In the genomic region with DNA sequence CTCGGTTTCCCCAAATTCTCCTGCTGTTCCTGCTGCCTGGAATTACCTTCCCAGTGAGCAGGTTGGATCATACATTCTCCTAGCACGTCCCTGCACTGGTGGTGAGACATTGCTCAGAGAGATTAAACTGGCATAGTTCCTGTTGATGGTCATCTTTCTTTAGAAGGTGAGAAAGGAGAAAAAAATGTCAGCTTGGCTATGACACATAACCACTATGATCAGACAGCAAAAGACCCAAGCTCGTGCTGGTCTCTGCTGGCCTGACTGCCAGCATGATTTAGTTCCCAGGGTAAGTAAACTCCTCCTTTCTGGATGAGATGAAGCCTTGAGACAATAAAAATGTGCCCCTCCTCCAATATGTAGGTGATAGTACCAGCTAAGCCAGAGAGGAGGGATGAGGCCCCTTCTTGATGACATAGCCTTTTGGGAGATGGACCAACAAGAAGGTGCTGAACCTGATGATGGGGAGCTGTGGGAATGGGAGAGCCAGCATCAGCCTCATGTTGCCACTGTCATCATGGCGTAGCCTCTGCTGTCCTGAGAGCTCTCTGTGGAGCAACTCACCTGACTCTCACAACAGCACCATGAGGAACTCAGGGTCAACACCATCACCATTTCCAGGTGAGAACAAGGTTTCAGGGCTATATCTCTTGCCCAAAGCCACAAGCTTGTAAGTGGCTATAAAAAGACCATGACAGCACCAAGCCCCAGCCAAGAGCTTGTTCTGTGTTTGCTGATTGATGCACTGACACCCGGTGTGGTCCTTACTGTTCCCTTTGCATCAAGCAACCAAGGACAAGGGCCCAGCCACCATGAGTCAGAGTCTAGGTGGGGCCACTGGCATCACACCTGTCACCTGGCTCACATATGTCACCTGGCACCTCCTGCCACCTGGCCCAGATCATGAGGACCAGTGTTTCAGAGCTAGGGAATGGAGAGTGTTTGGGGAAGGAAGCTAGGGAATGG, we compare ENCODE assay signal across 10 cellular contexts.
A peak's percentile ranks its signal among the peaks of the same experiment; 100 is the strongest.
DNase-seq lines count a peak whose midpoint lies in the region; TF ChIP-seq lines count a peak whose summit lies in the region.
"Had no signal": no experiment of that assay in that cellular context is flagged by ENCODE, and none has a peak within 500 bp of the region (broad histone marks: within the 10 kb centered on the region; RNA-seq: fewer than 3 reads in every experiment).

No MANE protein-coding gene starts in this region.

- H3K9me3 ChIP-seq in spleen = no peaks in the 10 kb centered on the region

- DNase-seq in HK-2 (ENCODE audit: unreplicated experiment) = peak; percentile 24
- peak; percentile 86 for DNase-seq in amniotic epithelial cell (ENCODE audit: low read depth)
- peak; percentile 68 for DNase-seq in cardiac septum (ENCODE audit: low spot score)
- peak; percentile 16 for DNase-seq in spleen
- no peak for DNase-seq in GM13977 (ENCODE audit: low spot score)
- no peak for DNase-seq in NCI-H1694 treated with DMSO at 0.1 percent for 48 hours (lab: John Stamatoyannopoulos, UW)
- DNase-seq in globus pallidus (ENCODE audit: low spot score) = no peak
- DNase-seq: glutamatergic neuron; NCI-H446 treated with DMSO at 0.1 percent for 48 hours; stimulated activated CD4-positive, alpha-beta T cell treated with anti-CD3 and anti-CD28 coated beads, Interleukin-1b, Interleukin-23, amount 100 ng/mL, for 48 hours had no signal

- TF ChIP-seq POLR2A in spleen (IDR thresholded peaks at IDR 0.05) = no peak

- H3K36me3 ChIP-seq in spleen = no peaks in the 10 kb centered on the region

- peaks cover 0 to 63% (median 0%) of the 10 kb centered on the region in 7 donors for H3K27me3 ChIP-seq in spleen (replicated peaks in 1 of 7)

- in situ Hi-C loops in GM13977 (cut with MboI; ENCODE audit: low pct_unique_long_range_greater_than_20kb, low sequenced_read_pairs, unreplicated experiment) = no loop called here

- 63 to 75% (median 69%) methylated on average over 5 of the region's 5 CpGs for WGBS in spleen, 5 donors

- intact Hi-C loops in cardiac septum (cut with DNase I) (loop anchor here (5.0 kb wide), 2 partner anchors 141 to 179 kb away; no protein-coding TSS in a partner anchor), spleen (cut with DNase I; ENCODE audit: low total_unique reads) (no loop called here)

- TF ChIP-seq CTCF in spleen (IDR thresholded peaks at IDR 0.05 in 8 of 11, conservative IDR thresholded peaks at IDR 0.05 in 3 of 11) = no peak
- no peak for TF ChIP-seq CTCF in GM13977 (IDR thresholded peaks at IDR 0.05; ENCODE audit: extremely low read depth, insufficient read depth, missing control alignments)

- peaks cover 0 to 20% (median 11%) of the 10 kb centered on the region in 6 donors for H3K4me1 ChIP-seq in spleen

- no peak overlapping the region for H3K27ac ChIP-seq in spleen

- H3K4me3 ChIP-seq in spleen = no peak overlapping the region

Comparison
In these comparisons a context has a peak if more than half of its experiments do, and no peak if none do; other contexts are left out.
1. DNase-seq: peak in HK-2 (single experiment), amniotic epithelial cell (single experiment), cardiac septum (single experiment) and spleen (single experiment); none in GM13977 (single experiment), NCI-H1694 treated with DMSO at 0.1 percent for 48 hours (single experiment) and globus pallidus (single experiment).